In the genomic region with DNA sequence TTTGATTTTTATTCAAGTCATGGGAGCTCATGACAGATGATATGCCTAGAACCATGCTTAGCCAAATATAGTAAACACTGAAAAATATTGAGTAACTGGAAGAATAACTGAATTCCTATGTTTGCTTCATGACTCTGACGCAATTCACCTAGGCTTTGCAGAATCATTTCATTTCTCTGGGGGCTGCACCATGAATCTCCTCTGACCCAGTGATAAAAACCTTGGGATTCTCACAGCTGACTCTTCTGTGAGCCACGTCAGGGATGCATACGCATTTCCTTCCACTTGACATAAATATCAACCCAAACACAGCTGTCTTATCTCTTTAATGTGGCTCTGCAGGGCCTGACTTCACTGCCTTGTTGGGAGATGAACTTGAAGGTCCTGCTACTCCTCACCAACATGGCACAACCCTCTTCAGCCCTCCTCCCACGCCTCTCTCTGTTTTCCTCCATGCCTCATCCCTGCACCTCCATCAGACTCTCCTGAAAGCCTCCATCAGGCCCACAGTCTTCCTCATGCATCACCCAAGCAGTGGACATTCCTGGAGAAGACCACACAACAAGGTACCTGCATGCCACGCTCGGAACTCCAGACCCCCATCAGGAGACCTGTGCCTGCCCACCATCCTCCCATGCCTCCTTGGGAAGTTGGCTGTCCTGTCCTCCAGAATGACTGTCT, we compare ENCODE assay signal across 20 cellular contexts. TPM values are rescaled to one million over a fixed set of nuclear protein-coding genes. Genes with fewer than 3 reads are reported as not detected.
DNase-seq lines count a peak whose midpoint lies in the region; ATAC-seq and TF ChIP-seq lines count a peak whose summit lies in the region.
"Had no signal": no experiment of that assay in that cellular context is flagged by ENCODE, and none has a peak within 500 bp of the region (broad histone marks: within the 10 kb centered on the region; RNA-seq: fewer than 3 reads in every experiment).

No MANE protein-coding gene starts in this region.

- H3K27me3 ChIP-seq in right atrium auricular region (no peaks in the 10 kb centered on the region), uterus (no peaks in the 10 kb centered on the region)
- H3K27me3 ChIP-seq: cardiac muscle cell, neural progenitor cell had no signal

- H3K9me3 ChIP-seq in right atrium auricular region (peaks cover 0 to 7% of the 10 kb centered on the region in 2 donors), uterus (no peaks in the 10 kb centered on the region)

- H3K4me1 Mint-ChIP-seq in mesothelial cell of epicardium = peaks cover 3% of the 10 kb centered on the region
- H3K4me1 Mint-ChIP-seq: activated naive CD8-positive, alpha-beta T cell treated with anti-CD3 and anti-CD28 coated beads, Interleukin-2, amount 10 ng/mL, durations not matched to agents 7 days and 5 days; activated T-helper 17 cell treated with anti-CD3 and anti-CD28 coated beads, Interleukin-2, amount 50 U/mL, for 72 hours; neural progenitor cell; stimulated activated naive B cell treated with anti-CD40 and anti-IgM and Interleukin-4, amounts not matched to agents 10 μg/mL and 1 μg/mL and 100 μg/mL, for 72 hours; T-helper 17 cell had no signal

- H3K9me3 Mint-ChIP-seq in mesothelial cell of epicardium = peaks cover 10% of the 10 kb centered on the region
- H3K9me3 Mint-ChIP-seq: activated naive CD8-positive, alpha-beta T cell treated with anti-CD3 and anti-CD28 coated beads, Interleukin-2, amount 10 ng/mL, durations not matched to agents 7 days and 5 days; activated T-helper 17 cell treated with anti-CD3 and anti-CD28 coated beads, Interleukin-2, amount 50 U/mL, for 72 hours had no signal

- peaks cover 20% of the 10 kb centered on the region for H3K36me3 ChIP-seq in right atrium auricular region
- H3K36me3 ChIP-seq in uterus = no peaks in the 10 kb centered on the region
- H3K36me3 ChIP-seq: cardiac muscle cell, neural progenitor cell had no signal

- intact Hi-C loops in Right ventricle myocardium inferior (cut with DNase I) (no loop called here), uterus (cut with DNase I; ENCODE audit: low total_unique reads) (no loop called here)

- no peak overlapping the region for H3K4me3 ChIP-seq in right atrium auricular region
- no peak overlapping the region for H3K4me3 ChIP-seq in choroid plexus epithelial cell (ENCODE audit: low read depth, low read length)
- no peak overlapping the region for H3K4me3 ChIP-seq in uterus
- H3K4me3 ChIP-seq: cardiac muscle cell, neural progenitor cell had no signal

- ATAC-seq in Right ventricle myocardium inferior = peak; percentile 23
- ATAC-seq in GM18520 (IDR thresholded peaks at IDR 0.05; ENCODE audit: unreplicated experiment) = no peak
- ATAC-seq in HG02884 (IDR thresholded peaks at IDR 0.05; ENCODE audit: unreplicated experiment) = no peak
- ATAC-seq: activated CD8-positive, alpha-beta T cell treated with anti-CD3 and anti-CD28 coated beads, Interleukin-2, amount 10 ng/mL, durations not matched to agents 7 days and 5 days; activated T-helper 17 cell treated with anti-CD3 and anti-CD28 coated beads, Interleukin-2, amount 50 U/mL, for 72 hours; T-helper 17 cell had no signal

- TF ChIP-seq CTCF in right atrium auricular region (IDR thresholded peaks at IDR 0.05) = no peak
- TF ChIP-seq CTCF in choroid plexus epithelial cell (conservative IDR thresholded peaks at IDR 0.05; ENCODE audit: low read depth, low read length) = no peak
- no peak for TF ChIP-seq CTCF in mesothelial cell of epicardium (IDR thresholded peaks at IDR 0.05; ENCODE audit: unreplicated experiment)
- TF ChIP-seq CTCF in uterus (IDR thresholded peaks at IDR 0.05) = no peak

- H3K27ac ChIP-seq in right atrium auricular region (no peak overlapping the region), uterus (peak overlapping the region; percentile 76 to 78)
- H3K27ac ChIP-seq: cardiac muscle cell, neural progenitor cell had no signal

- H3K27me3 Mint-ChIP-seq in mesothelial cell of epicardium (ENCODE audit: low read depth) = no peaks in the 10 kb centered on the region
- H3K27me3 Mint-ChIP-seq: activated naive CD8-positive, alpha-beta T cell treated with anti-CD3 and anti-CD28 coated beads, Interleukin-2, amount 10 ng/mL, durations not matched to agents 7 days and 5 days; activated T-helper 17 cell treated with anti-CD3 and anti-CD28 coated beads, Interleukin-2, amount 50 U/mL, for 72 hours; T-helper 17 cell had no signal

- peak overlapping the region; percentile 6 for H3K27ac Mint-ChIP-seq in mesothelial cell of epicardium
- H3K27ac Mint-ChIP-seq: activated CD8-positive, alpha-beta T cell treated with anti-CD3 and anti-CD28 coated beads, Interleukin-2, amount 10 ng/mL, durations not matched to agents 7 days and 5 days; activated naive CD8-positive, alpha-beta T cell treated with anti-CD3 and anti-CD28 coated beads, Interleukin-2, amount 10 ng/mL, durations not matched to agents 7 days and 5 days; activated T-helper 17 cell treated with anti-CD3 and anti-CD28 coated beads, Interleukin-2, amount 50 U/mL, for 72 hours; neural progenitor cell; stimulated activated naive B cell treated with anti-CD40 and anti-IgM and Interleukin-4, amounts not matched to agents 10 μg/mL and 1 μg/mL and 100 μg/mL, for 72 hours; T-helper 17 cell had no signal

- H3K4me1 ChIP-seq in right atrium auricular region = no peaks in the 10 kb centered on the region
- peaks cover 0 to 7% of the 10 kb centered on the region in 2 donors for H3K4me1 ChIP-seq in uterus
- H3K4me1 ChIP-seq: neural progenitor cell had no signal

- H3K36me3 Mint-ChIP-seq in mesothelial cell of epicardium = peaks cover 12% of the 10 kb centered on the region
- H3K36me3 Mint-ChIP-seq: activated naive CD8-positive, alpha-beta T cell treated with anti-CD3 and anti-CD28 coated beads, Interleukin-2, amount 10 ng/mL, durations not matched to agents 7 days and 5 days; neural progenitor cell; stimulated activated naive B cell treated with anti-CD40 and anti-IgM and Interleukin-4, amounts not matched to agents 10 μg/mL and 1 μg/mL and 100 μg/mL, for 72 hours had no signal

- no peak for TF ChIP-seq POLR2A in uterus (IDR thresholded peaks at IDR 0.05)

- H3K4me3 Mint-ChIP-seq in mesothelial cell of epicardium = no peak overlapping the region
- H3K4me3 Mint-ChIP-seq: activated CD8-positive, alpha-beta T cell treated with anti-CD3 and anti-CD28 coated beads, Interleukin-2, amount 10 ng/mL, durations not matched to agents 7 days and 5 days; activated naive CD8-positive, alpha-beta T cell treated with anti-CD3 and anti-CD28 coated beads, Interleukin-2, amount 10 ng/mL, durations not matched to agents 7 days and 5 days; activated T-helper 17 cell treated with anti-CD3 and anti-CD28 coated beads, Interleukin-2, amount 50 U/mL, for 72 hours; neural progenitor cell; stimulated activated naive B cell treated with anti-CD40 and anti-IgM and Interleukin-4, amounts not matched to agents 10 μg/mL and 1 μg/mL and 100 μg/mL, for 72 hours; T-helper 17 cell had no signal

- no peak for DNase-seq in Right ventricle myocardium inferior (ENCODE audit: missing footprints)
- no peak for DNase-seq in right atrium auricular region (ENCODE audit: low spot score)
- DNase-seq in choroid plexus epithelial cell (ENCODE audit: low read depth) = peak; percentile 96
- DNase-seq in mesothelial cell of epicardium (ENCODE audit: low spot score in 2 of 2, unreplicated experiment in 2 of 2) = no peak
- peak; percentile 46 to 68 for DNase-seq in uterus
- DNase-seq in A172 (ENCODE audit: low spot score) = no peak
- DNase-seq: activated CD4-positive, CD25-positive, alpha-beta regulatory T cell; activated CD8-positive, alpha-beta T cell treated with anti-CD3 and anti-CD28 coated beads, Interleukin-2, amount 10 ng/mL, durations not matched to agents 7 days and 5 days; activated naive CD8-positive, alpha-beta T cell treated with anti-CD3 and anti-CD28 coated beads, Interleukin-2, amount 10 ng/mL, durations not matched to agents 7 days and 5 days; NCI-H1105 treated with DMSO at 0.1 percent for 48 hours; NCI-H69; SHP77 treated with DMSO at 0.1 percent for 48 hours; stimulated activated naive B cell treated with anti-CD40 and anti-IgM and Interleukin-4, amounts not matched to agents 10 μg/mL and 1 μg/mL and 100 μg/mL, for 72 hours; T-helper 17 cell had no signal

RNA-seq across cellular contexts. Expression of a gene that starts 29.8 kb away (rescaled TPM):
- total RNA-seq in Right ventricle myocardium inferior (84.5 TPM), right atrium auricular region (100 to 1,000 TPM in 1 of 2 donors, 10 to 100 TPM in 1; 61.6 to 103 TPM), mesothelial cell of epicardium (544 to 655 TPM (median 645 TPM) in 3 replicates), uterus (1,000 to 10,000 TPM in 1 of 4 donors, 100 to 1,000 TPM in 3; 164 to 1,719 (median 447) TPM)
- total RNA-seq in A172 (2014; rRNA removed; shearing (Covaris generic)) = 2.5 and 4.8 TPM in 2 replicates
- total RNA-seq: OCI-LY7 had no signal

Comparison
In these comparisons a context has a peak if more than half of its experiments do, and no peak if none do; other contexts are left out.
1. DNase-seq: peak in choroid plexus epithelial cell (single experiment) and uterus (2 of 2); none in Right ventricle myocardium inferior (single experiment), right atrium auricular region (single experiment), mesothelial cell of epicardium (0 of 2) and A172 (single experiment).
2. H3K27ac ChIP-seq: peak in uterus (2 of 2); none in right atrium auricular region (0 of 2).
3. RNA of a gene that starts 29.8 kb away (total RNA-seq): 544 to 655 TPM in mesothelial cell of epicardium, 164 to 1,719 TPM in uterus, 61.6 to 103 TPM in right atrium auricular region and 84.5 TPM in Right ventricle myocardium inferior (single experiment); 2.5 to 4.8 TPM in A172; every median in the first group is over 10 times any median in the second.